ENCODE assay signal across 7 cellular contexts in genomic region chr12:44763021-44763420, GRCh38.
"Had no signal": no experiment of that assay in that cellular context is flagged by ENCODE, and none has a peak within 500 bp of the region (broad histone marks: within the 10 kb centered on the region; RNA-seq: fewer than 3 reads in every experiment).

No MANE protein-coding gene starts in this region.

- H3K4me3 Mint-ChIP-seq: GM23338, HFFc6, IgD-negative memory B cell had no signal

- H3K27ac Mint-ChIP-seq: HFFc6, IgD-negative memory B cell had no signal

- H3K9me3 Mint-ChIP-seq: GM23338, IgD-negative memory B cell had no signal

- H3K4me3 ChIP-seq: GM23338, HAP-1 had no signal

- H3K27me3 Mint-ChIP-seq: IgD-negative memory B cell had no signal

- H3K36me3 ChIP-seq: HAP-1 had no signal

- ATAC-seq: HCT116, HepG2 had no signal

- H3K36me3 Mint-ChIP-seq: IgD-negative memory B cell had no signal

- H3K4me1 Mint-ChIP-seq: IgD-negative memory B cell had no signal

- DNase-seq: HFFc6, KBM-7 had no signal
